ENCODE assay signal across 27 cellular contexts in genomic region chr1:231248778-231249177, GRCh38. TPM values are rescaled to one million over a fixed set of nuclear protein-coding genes. Genes with fewer than 3 reads are reported as not detected.
DNase-seq lines count a peak whose midpoint lies in the region; ATAC-seq, FAIRE-seq and TF ChIP-seq lines count a peak whose summit lies in the region.
"Had no signal": no experiment of that assay in that cellular context is flagged by ENCODE, and none has a peak within 500 bp of the region (broad histone marks: within the 10 kb centered on the region; RNA-seq: fewer than 3 reads in every experiment).

No MANE protein-coding gene starts in this region.

- POLR2A ChIA-PET in IMR-90 (lab: Charles Lee; ENCODE audit: unreplicated experiment) (no interaction called here), K562 (lab: Yijun Ruan, JAX) (no interaction called here)

- TF ChIP-seq CTCF in IMR-90 (conservative IDR thresholded peaks at IDR 0.05; ENCODE audit: low read depth, low read length) = no peak
- no peak for TF ChIP-seq CTCF in K562 (IDR thresholded peaks at IDR 0.05 in 2 of 3, conservative IDR thresholded peaks at IDR 0.05 in 1 of 3; ENCODE audit: insufficient read depth in 2 of 3, low read depth in 1 of 3, low read length in 3 of 3)
- TF ChIP-seq CTCF in mucosa of descending colon (IDR thresholded peaks at IDR 0.05) = no peak
- no peak for TF ChIP-seq CTCF in gastroesophageal sphincter (IDR thresholded peaks at IDR 0.05)

- H3K4me2 ChIP-seq in IMR-90 (ENCODE audit: low read depth, low read length) = no peak overlapping the region
- H3K4me2 ChIP-seq in K562 (ENCODE audit: insufficient read depth, low read length) = no peak overlapping the region

- BruUV-seq in IMR-90 (replicated peaks; lab: Mats Ljungman, UMichigan) = no TSS peak
- BruUV-seq in K562 (replicated peaks; lab: Mats Ljungman, UMichigan) = no TSS peak

- H2BK20ac ChIP-seq in IMR-90 (ENCODE audit: low read depth, low read length) = no peak overlapping the region

- no peak overlapping the region for H3K27ac ChIP-seq in IMR-90 (ENCODE audit: insufficient read depth, low read length)
- H3K27ac ChIP-seq in K562 (ENCODE audit: extremely low read depth, low read depth, low read length) = no peak overlapping the region
- no peak overlapping the region for H3K27ac ChIP-seq in gastroesophageal sphincter
- H3K27ac ChIP-seq: Peyer's patch, SK-N-MC had no signal

- H3K27me3 ChIP-seq in IMR-90 (ENCODE audit: control insufficient read depth, insufficient read depth, low read length) = no peaks in the 10 kb centered on the region
- H3K27me3 ChIP-seq in K562 (ENCODE audit: control insufficient read depth in 2 of 2, insufficient read depth in 2 of 2, low read length in 2 of 2) = no peaks in the 10 kb centered on the region
- no peaks in the 10 kb centered on the region for H3K27me3 ChIP-seq in gastroesophageal sphincter
- H3K27me3 ChIP-seq: Peyer's patch had no signal

- H3K9ac ChIP-seq in IMR-90 (ENCODE audit: low read depth, low read length) = no peak overlapping the region
- no peak overlapping the region for H3K9ac ChIP-seq in K562 (ENCODE audit: insufficient read depth in 1 of 2, low read depth in 2 of 2, low read length in 2 of 2)

- FAIRE-seq in K562 (lab: Jason Lieb, UNC) = no peak
- FAIRE-seq: GM12891, H1 had no signal

- H2BK120ac ChIP-seq in IMR-90 (ENCODE audit: low read depth, low read length) = no peak overlapping the region

- no peaks in the 10 kb centered on the region; the same call in none of the 2 replicates for H3K36me3 ChIP-seq in IMR-90 (ENCODE audit: control insufficient read depth, insufficient read depth, low read length)
- peaks cover 37% of the 10 kb centered on the region; the same call in 2 of the 3 replicates for H3K36me3 ChIP-seq in K562 (ENCODE audit: control insufficient read depth, insufficient read depth, low read length)
- no peaks in the 10 kb centered on the region for H3K36me3 ChIP-seq in mucosa of descending colon (ENCODE audit: low read depth)
- H3K36me3 ChIP-seq in gastroesophageal sphincter = peaks cover 0 to 39% of the 10 kb centered on the region in 2 donors

- H2AFZ ChIP-seq in IMR-90 (replicated peaks; ENCODE audit: low read length, poor library complexity) (no peak overlapping the region), K562 (ENCODE audit: low read depth, low read length) (no peak overlapping the region)

- TF ChIP-seq RAD21 in IMR-90 (IDR thresholded peaks at IDR 0.05; ENCODE audit: low read length) = no peak
- no peak for TF ChIP-seq RAD21 in K562 (CRISPR knock-in tag; conservative IDR thresholded peaks at IDR 0.05 in 1 of 2, IDR thresholded peaks at IDR 0.05 in 1 of 2)

- H3K4ac ChIP-seq in IMR-90 (ENCODE audit: low read depth, low read length) = no peak overlapping the region

- intact Hi-C loops in IMR-90 (cut with micrococcal nuclease) (no loop called here), K562 (cut with micrococcal nuclease) (no loop called here), mucosa of descending colon (cut with DNase I, micrococcal nuclease) (no loop called here)

- no peaks in the 10 kb centered on the region for H3K4me1 ChIP-seq in IMR-90 (ENCODE audit: control insufficient read depth, insufficient read depth, low read length)
- H3K4me1 ChIP-seq in K562 (replicated peaks in 1 of 2; ENCODE audit: control insufficient read depth in 2 of 2, insufficient read depth in 2 of 2, low read length in 2 of 2) = peaks cover 0 to 4% of the 10 kb centered on the region in 2 experiments; a peak in 1 of 5 replicates
- H3K4me1 ChIP-seq in mucosa of descending colon (ENCODE audit: low read depth) = no peaks in the 10 kb centered on the region
- H3K4me1 ChIP-seq in gastroesophageal sphincter = peaks cover 0 to 11% (median 0%) of the 10 kb centered on the region in 3 donors

- H3K9me3 ChIP-seq in IMR-90 (ENCODE audit: control insufficient read depth, insufficient read depth, low read length) (no peaks in the 10 kb centered on the region), K562 (replicated peaks; ENCODE audit: control insufficient read depth, insufficient read depth, low read depth, low read length) (no peaks in the 10 kb centered on the region), mucosa of descending colon (no peaks in the 10 kb centered on the region), gastroesophageal sphincter (no peaks in the 10 kb centered on the region)
- H3K9me3 ChIP-seq: Peyer's patch had no signal

- peaks cover 29% of the 10 kb centered on the region in 2 experiments for H3K79me1 ChIP-seq in IMR-90 (ENCODE audit: low read depth in 1 of 2, low read length in 2 of 2)

- H2BK5ac ChIP-seq in IMR-90 (ENCODE audit: low read depth, low read length, poor library complexity, severe bottlenecking) = no peak overlapping the region

- no peak overlapping the region for H2AK5ac ChIP-seq in IMR-90 (ENCODE audit: low read depth, low read length)

- no peak overlapping the region for H2AK9ac ChIP-seq in IMR-90 (replicated peaks; ENCODE audit: low read depth, low read length, poor library complexity)

- CTCF ChIA-PET in IMR-90 (lab: Yijun Ruan, JAX) (no interaction called here), K562 (lab: Yijun Ruan, JAX; ENCODE audit: low intra/inter-chr PET ratio) (no interaction called here)

- TF ChIP-seq POLR2A in IMR-90 (IDR thresholded peaks at IDR 0.05; ENCODE audit: low read depth, low read length) (no peak), K562 (conservative IDR thresholded peaks at IDR 0.05) (no peak), gastroesophageal sphincter (IDR thresholded peaks at IDR 0.05) (no peak)

- H3K18ac ChIP-seq in IMR-90 (ENCODE audit: low read depth, low read length) = no peak overlapping the region

- H3K14ac ChIP-seq in IMR-90 (replicated peaks; ENCODE audit: low read depth, low read length) = no peak overlapping the region

- in situ Hi-C loops in IMR-90 (cut with MboI; ENCODE audit: low sequenced_read_pairs) (no loop called here), K562 (cut with MboI) (no loop called here)

- H3K23ac ChIP-seq in IMR-90 (ENCODE audit: low read depth, low read length) = no peak overlapping the region

- peaks cover 43% of the 10 kb centered on the region for H3K79me2 ChIP-seq in K562 (ENCODE audit: control insufficient read depth, insufficient read depth, low read length)

- H4K91ac ChIP-seq in IMR-90 (ENCODE audit: insufficient read depth, low read depth, low read length) = no peak overlapping the region

- WGBS in IMR-90 (ENCODE audit: extremely low coverage in 2 of 2, insufficient read length in 1 of 2), 2 experiments = no CpG with 5 or more reads among the region's 1 CpG
- whole genome bisulfite sequencing in K562 (ENCODE audit: insufficient coverage, low coverage, missing lambda C conversion rate) = 100% methylated on average over 1 of the region's 1 CpG
- 100% methylated on average over 1 of the region's 1 CpG for WGBS in gastroesophageal sphincter (ENCODE audit: low coverage in 1 of 2), 2 donors

- H4K5ac ChIP-seq in IMR-90 (ENCODE audit: low read depth, low read length) = no peak overlapping the region

- H4K8ac ChIP-seq in IMR-90 (ENCODE audit: low read depth in 2 of 2, low read length in 2 of 2) = no peak overlapping the region

- no peak for TF ChIP-seq EP300 in K562 (IDR thresholded peaks at IDR 0.05; ENCODE audit: low read length)
- TF ChIP-seq EP300 in gastroesophageal sphincter (IDR thresholded peaks at IDR 0.05) = no peak

- dilution Hi-C loops in IMR-90 (cut with HindIII; ENCODE audit: low sequenced_read_pairs, unreplicated experiment) = no loop called here

- H3K4me3 ChIP-seq in IMR-90 (ENCODE audit: insufficient read depth, low read depth, low read length) = no peak overlapping the region
- H3K4me3 ChIP-seq in K562 = no peak overlapping the region
- no peak overlapping the region for H3K4me3 ChIP-seq in mucosa of descending colon
- H3K4me3 ChIP-seq in gastroesophageal sphincter = no peak overlapping the region
- H3K4me3 ChIP-seq: Peyer's patch, SK-N-MC had no signal

- H3K9me1 ChIP-seq in IMR-90 (ENCODE audit: insufficient read depth, low read length) (no peaks in the 10 kb centered on the region), K562 (ENCODE audit: control insufficient read depth, insufficient read depth, low read length) (no peaks in the 10 kb centered on the region)

- no peak overlapping the region for H3K56ac ChIP-seq in IMR-90 (ENCODE audit: extremely low read depth, insufficient read depth, low read length)

- ATAC-seq in IMR-90 (ENCODE audit: low read depth) (peak; percentile 29; the same call in 1 of the 2 replicates), K562 (no peak; the same call in 2 of the 3 replicates), mucosa of descending colon (peak; percentile 70), SK-N-SH treated with all-trans-retinoic acid at 6 μM for 48 hours (no peak), gastroesophageal sphincter (no peak)

- no peaks in the 10 kb centered on the region; the same call in 1 of the 2 replicates for H4K20me1 ChIP-seq in IMR-90 (ENCODE audit: insufficient read depth, low read length)
- no peaks in the 10 kb centered on the region for H4K20me1 ChIP-seq in K562 (replicated peaks; ENCODE audit: control insufficient read depth, insufficient read depth, low read length)

- no peak overlapping the region for H2BK15ac ChIP-seq in IMR-90 (ENCODE audit: low read depth, low read length)

- DNase-seq in IMR-90 = peak; percentile 45
- peak; percentile 31 for DNase-seq in NCI-H510A (lab: John Stamatoyannopoulos, UW)
- DNase-seq in K562 (ENCODE audit: extremely low read depth in 1 of 4, low spot score in 3 of 4) = no peak
- no peak for DNase-seq in mucosa of descending colon
- DNase-seq in NCI-H526 treated with DMSO at 0.1 percent for 48 hours (lab: John Stamatoyannopoulos, UW) = no peak
- DNase-seq: C1 segment of cervical spinal cord; CD4-positive, alpha-beta memory T cell; COR-L47; DMS79; EL; GDM1; HCEC 1CT; KG1; NCI-H1048; NCI-H1436; NCI-H187; NCI-H2081 treated with DMSO at 0.1 percent for 48 hours; NCI-H446; NCI-H69; Peyer's patch; SIG-M5; T-helper 2 cell had no signal

RNA-seq across cellular contexts. Expression of gene GNPAT, which starts 7.8 kb away (rescaled TPM):
- 36.0 and 43.9 TPM in 2 replicates for total RNA-seq in IMR-90 (2012; rRNA removed)
- polyA plus RNA-seq in IMR-90 (2012; rRNA removed) = 12.3 and 17.2 TPM in 2 replicates
- polyA plus RNA-seq in IMR-90 (2012; cell fraction: cytosol; rRNA removed) = 4.7 and 5.7 TPM in 2 replicates
- polyA plus RNA-seq in IMR-90 (2012; cell fraction: nucleus; rRNA removed; ENCODE audit: low replicate concordance) = 4.5 and 24.3 TPM in 2 replicates
- 24.6 and 55.8 TPM in 2 replicates for total RNA-seq in K562 (2011; cell fraction: chromatin; rRNA removed; ENCODE audit: low replicate concordance)
- total RNA-seq in K562 (2011; cell fraction: nucleolus; rRNA removed) = 17.2 and 20.8 TPM in 2 replicates
- 24.4 and 26.3 TPM in 2 replicates for total RNA-seq in K562 (2011; cell fraction: nucleoplasm; rRNA removed)
- 42.5 and 60.1 TPM in 2 replicates for total RNA-seq in K562 (2014; rRNA removed)
- total RNA-seq in K562 (2014; rRNA removed; fragmentation: Illumina TruSeq; extraction: Trizol) = 67.4 and 75.8 TPM in 2 replicates
- 61.9 and 68.8 TPM in 2 replicates for total RNA-seq in K562 (2015; rRNA removed; fragmentation: Illumina TruSeq; extraction: Trizol)
- 50.7 and 53.8 TPM in 2 replicates for total RNA-seq in K562 (2021)
- 55.0 and 67.5 TPM in 2 replicates for polyA plus RNA-seq in K562 (2011; rRNA removed)
- polyA plus RNA-seq in K562 (2011; cell fraction: cytosol; rRNA removed) = 15.4 and 29.3 TPM in 2 replicates
- 38.5 and 41.8 TPM in 2 replicates for polyA plus RNA-seq in K562 (2011; cell fraction: nucleus; rRNA removed)
- 39.7 and 47.9 TPM in 2 replicates for polyA plus RNA-seq in K562 (2012)
- polyA plus RNA-seq in K562 (2014; fragmentation: Illumina TruSeq; extraction: Trizol) = 50.9 and 58.5 TPM in 2 replicates
- polyA plus RNA-seq in K562 (2014; fragmentation: Nextera tagmentation; extraction: Ambion mirVana) = 10 to 100 TPM; 32.1 to 49.8 TPM
- polyA plus RNA-seq in K562 (2014; rRNA removed) = 49.9 and 51.1 TPM in 2 replicates
- 72.8 and 76.4 TPM in 2 replicates for polyA minus RNA-seq in K562 (2011; rRNA and poly(A)+ RNA removed)
- 21.7 and 26.0 TPM in 2 replicates for polyA minus RNA-seq in K562 (2011; cell fraction: cytosol; rRNA and poly(A)+ RNA removed)
- 28.3 and 41.1 TPM in 2 replicates for polyA minus RNA-seq in K562 (2011; cell fraction: nucleus; rRNA and poly(A)+ RNA removed)
- 10 to 100 TPM; 31.7 to 45.8 (median 32.7) TPM for total RNA-seq in mucosa of descending colon
- total RNA-seq in gastroesophageal sphincter = 10 to 100 TPM; 43.8 to 74.5 (median 57.7) TPM

Comparison
In these comparisons a context has a peak if more than half of its experiments do, and no peak if none do; other contexts are left out.
1. ATAC-seq: peak in IMR-90 (single experiment) and mucosa of descending colon (single experiment); none in K562 (single experiment), SK-N-SH treated with all-trans-retinoic acid at 6 μM for 48 hours (single experiment) and gastroesophageal sphincter (single experiment).
2. DNase-seq: peak in IMR-90 (single experiment) and NCI-H510A (single experiment); none in K562 (0 of 4), mucosa of descending colon (0 of 3) and NCI-H526 treated with DMSO at 0.1 percent for 48 hours (single experiment).